ENCODE assay signal across 35 cellular contexts in genomic region chr7:64853679-64854078, GRCh38.
"Had no signal": no experiment of that assay in that cellular context is flagged by ENCODE, and none has a peak within 500 bp of the region (broad histone marks: within the 10 kb centered on the region; RNA-seq: fewer than 3 reads in every experiment).

No MANE protein-coding gene starts in this region.

- H3K36me3 ChIP-seq: MG63 had no signal

- H3K9me3 ChIP-seq: MG63 had no signal

- H3K4me3 ChIP-seq: MG63 had no signal

- DNase-seq: Karpas-422, Kasumi-1, MG63, MM.1S, MV-4-11, NCI-H1048, NCI-H1092, NCI-H1092 treated with DMSO at 0.1 percent for 48 hours, NCI-H1105, NCI-H1105 treated with DMSO at 0.1 percent for 48 hours, NCI-H1417, NCI-H1417 treated with DMSO at 0.1 percent for 48 hours, NCI-H1436, NCI-H1436 treated with DMSO at 0.1 percent for 48 hours, NCI-H146, NCI-H1694, NCI-H1694 treated with DMSO at 0.1 percent for 48 hours, NCI-H187, NCI-H187 treated with DMSO at 0.1 percent for 48 hours, NCI-H1930, NCI-H2029, NCI-H2029 treated with DMSO at 0.1 percent for 48 hours, NCI-H2081, NCI-H2081 treated with DMSO at 0.1 percent for 48 hours, NCI-H2107, NCI-H2171, NCI-H2171 treated with DMSO at 0.1 percent for 48 hours, NCI-H2227 treated with DMSO at 0.1 percent for 48 hours, NCI-H226, NCI-H345, NCI-H446, NCI-H446 treated with DMSO at 0.1 percent for 48 hours, NCI-H510A, NCI-H510A treated with DMSO at 0.1 percent for 48 hours, NCI-H524 had no signal

- H3K27me3 ChIP-seq: MG63 had no signal
